In the genomic region with DNA sequence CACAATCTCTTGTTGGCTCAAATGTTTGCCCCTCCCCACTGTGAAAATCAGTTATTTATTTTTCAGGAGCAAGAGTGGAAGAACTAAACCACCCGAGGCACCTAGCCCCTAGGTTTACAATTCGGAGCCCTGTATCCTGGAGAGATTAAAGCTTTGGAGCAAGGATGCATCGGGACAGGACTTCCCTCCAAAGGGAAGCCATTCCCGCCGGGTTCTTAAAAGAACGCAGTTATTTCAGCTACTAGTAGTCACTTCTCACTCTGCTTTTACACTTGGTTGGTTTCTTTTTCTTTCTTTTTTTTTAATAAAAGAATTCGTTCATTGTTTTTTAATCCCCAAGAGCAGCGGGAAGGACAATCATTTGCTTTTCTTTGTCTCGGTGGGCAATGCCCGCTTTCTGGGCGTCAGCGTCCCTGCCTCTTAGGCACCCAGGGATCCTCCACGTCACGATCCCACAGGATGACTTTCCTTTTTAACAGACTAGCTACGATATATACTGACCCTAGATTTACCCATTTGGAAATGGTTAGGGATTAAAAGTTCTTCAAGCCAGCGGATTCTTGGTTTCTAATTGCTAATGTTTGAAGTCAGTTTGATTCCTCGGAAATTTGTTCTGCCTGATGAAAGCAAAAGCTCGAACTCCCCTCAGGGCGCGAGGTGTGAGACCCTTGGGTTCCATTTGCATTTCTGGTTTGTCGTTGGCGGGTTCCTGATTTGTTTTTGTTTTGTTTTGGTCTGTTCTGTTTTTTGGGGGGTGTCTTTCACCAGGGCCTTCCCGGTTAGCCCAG, we compare ENCODE assay signal across 13 cellular contexts. TPM values are rescaled to one million over a fixed set of nuclear protein-coding genes. Genes with fewer than 3 reads are reported as not detected.
DNase-seq lines count a peak whose midpoint lies in the region; ATAC-seq and TF ChIP-seq lines count a peak whose summit lies in the region.
"Had no signal": no experiment of that assay in that cellular context is flagged by ENCODE, and none has a peak within 500 bp of the region (broad histone marks: within the 10 kb centered on the region; RNA-seq: fewer than 3 reads in every experiment).

No MANE protein-coding gene starts in this region.

- H3F3A ChIP-seq in neural cell (ENCODE audit: insufficient read depth, low read length, poor library complexity, severe bottlenecking): no peaks in the 10 kb centered on the region

- TF ChIP-seq RAD21 in neural cell (conservative IDR thresholded peaks at IDR 0.05): no peak

- H3K9me3 ChIP-seq in neural cell (ENCODE audit: low read length): no peaks in the 10 kb centered on the region

- H3K9me2 ChIP-seq in neural cell (ENCODE audit: insufficient read depth, low read length): no peaks in the 10 kb centered on the region

- peak; percentile 9 for ATAC-seq in HG02759 (IDR thresholded peaks at IDR 0.05; ENCODE audit: unreplicated experiment)
- no peak for ATAC-seq in HG02763 (IDR thresholded peaks at IDR 0.05; ENCODE audit: unreplicated experiment)
- ATAC-seq in HG03342 (IDR thresholded peaks at IDR 0.05; ENCODE audit: unreplicated experiment): no peak
- no peak for ATAC-seq in GM21825 (IDR thresholded peaks at IDR 0.05; ENCODE audit: unreplicated experiment)

- TF ChIP-seq EP300 in neural cell (conservative IDR thresholded peaks at IDR 0.05; ENCODE audit: poor library complexity, severe bottlenecking): no peak

- H3K9ac ChIP-seq in neural cell (ENCODE audit: low read length): no peak overlapping the region
- H3K9ac ChIP-seq: BLaER1 had no signal

- DNase-seq in AG04449 (ENCODE audit: low read depth, low spot score) (no peak), ecto neural progenitor cell (ENCODE audit: low spot score) (peak; percentile 46), epidermal melanocyte (ENCODE audit: insufficient read length, low spot score) (no peak)
- DNase-seq: activated naive CD8-positive, alpha-beta T cell treated with anti-CD3 and anti-CD28 coated beads, Interleukin-2, amount 10 ng/mL, durations not matched to agents 7 days and 5 days; effector memory CD4-positive, alpha-beta T cell; Karpas-422; small intestine had no signal

- H3K27me3 ChIP-seq in neural cell (ENCODE audit: insufficient read depth, low read depth, low read length): peaks cover 93% of the 10 kb centered on the region
- H3K27me3 ChIP-seq: BLaER1 had no signal

- TF ChIP-seq CTCF in AG04449 (IDR thresholded peaks at IDR 0.05; ENCODE audit: insufficient read depth, low read length, missing control alignments) (no peak), neural cell (IDR thresholded peaks at IDR 0.05; ENCODE audit: poor library complexity, severe bottlenecking) (no peak)

- H3K4me3 ChIP-seq in AG04449 (ENCODE audit: low read depth, low read length) (peak overlapping the region; percentile 42), neural cell (ENCODE audit: low read length) (no peak overlapping the region)
- H3K4me3 ChIP-seq: BLaER1 had no signal

- no peak overlapping the region for H2AFZ ChIP-seq in neural cell (ENCODE audit: low read depth, low read length)

- CTCF ChIA-PET in AG04449 (lab: Yijun Ruan, JAX): no interaction called here

- no peaks in the 10 kb centered on the region for H3K36me3 ChIP-seq in neural cell (ENCODE audit: insufficient read depth, low read length)
- H3K36me3 ChIP-seq: BLaER1 had no signal

- no peak overlapping the region for H3K27ac ChIP-seq in neural cell (ENCODE audit: low read length)
- H3K27ac ChIP-seq: BLaER1 had no signal

- POLR2A ChIA-PET in AG04449 (lab: Yijun Ruan, JAX): interaction anchor here (0.6 kb wide), 1 partner anchor 29 kb away, joined by 4 read pairs; no protein-coding TSS in a partner anchor

- no peaks in the 10 kb centered on the region for H4K20me1 ChIP-seq in neural cell (ENCODE audit: insufficient read depth)
- H4K20me1 ChIP-seq: BLaER1 had no signal

- no peak overlapping the region for H3K4me2 ChIP-seq in neural cell (ENCODE audit: low read length)
- H3K4me2 ChIP-seq: BLaER1 had no signal

- no peaks in the 10 kb centered on the region for H3K79me2 ChIP-seq in neural cell (replicated peaks; ENCODE audit: insufficient read depth, low read length)

TF ChIP-seq in neural cell, 6 proteins besides CTCF, POLR2A, EP300 and RAD21:
- TF ChIP-seq TAF1 (IDR thresholded peaks at IDR 0.05; ENCODE audit: low read depth): no peak
- peak; percentile 18 for TF ChIP-seq EZH2 (IDR thresholded peaks at IDR 0.05; ENCODE audit: borderline replicate concordance, insufficient read depth, low read length, poor library complexity, severe bottlenecking)
- peak; percentile 19 for TF ChIP-seq POLR2AphosphoS5 (IDR thresholded peaks at IDR 0.05)

RNA-seq across cellular contexts. Expression of a gene that starts 9.0 kb away (rescaled TPM):
- 0.10 TPM in 1 of 2 replicates, not detected in the other for polyA plus RNA-seq in neural cell
- 0.23 TPM in 1 of 2 replicates, not detected in the other for polyA minus RNA-seq in neural cell
